In genomic region chr4:4984186-4984585, GRCh38 we compare ENCODE assay signal across 24 cellular contexts. TPM values are rescaled to one million over a fixed set of nuclear protein-coding genes. Genes with fewer than 3 reads are reported as not detected.
"Had no signal": no experiment of that assay in that cellular context is flagged by ENCODE, and none has a peak within 500 bp of the region (broad histone marks: within the 10 kb centered on the region; RNA-seq: fewer than 3 reads in every experiment).

No MANE protein-coding gene starts in this region.

- H3K4me1 ChIP-seq: breast epithelium, colonic mucosa, esophagus squamous epithelium, left ventricle myocardium inferior, upper lobe of right lung had no signal

- H3K27me3 Mint-ChIP-seq: activated naive CD8-positive, alpha-beta T cell treated with anti-CD3 and anti-CD28 coated beads for 36 hours; natural killer cell treated with Interleukin-12 subunit alpha and Interleukin-12 subunit beta and Interleukin-15 and Interleukin-18, amount 100 ng/mL, for 72 hours had no signal

- H3K27me3 ChIP-seq: breast epithelium, colonic mucosa, dorsolateral prefrontal cortex, esophagus squamous epithelium, ovary, upper lobe of right lung had no signal

- DNase-seq: activated CD4-positive, alpha-beta T cell treated with anti-CD3 and anti-CD28 coated beads for 1 hour; activated CD8-positive, alpha-beta memory T cell treated with anti-CD3 and anti-CD28 coated beads for 24 hours; activated CD8-positive, alpha-beta memory T cell treated with anti-CD3 and anti-CD28 coated beads, Interleukin-2, amount 50 U/mL, for 4 hours; activated naive CD4-positive, alpha-beta T cell; activated naive CD8-positive, alpha-beta T cell treated with anti-CD3 and anti-CD28 coated beads for 36 hours; activated T-cell treated with anti-CD3 and anti-CD28 coated beads, Interleukin-2, amount 50 U/mL, for 4 hours; colonic mucosa; dorsolateral prefrontal cortex; effector memory CD8-positive, alpha-beta T cell; esophagus squamous epithelium; kidney glomerular epithelial cell; left ventricle myocardium inferior; midbrain; ovary; right cardiac atrium; stimulated activated CD4-positive, alpha-beta T cell treated with anti-CD3 and anti-CD28 coated beads, Interleukin-4, amount 100 ng/mL, for 24 hours; stimulated activated naive CD8-positive, alpha-beta T cell treated with anti-CD3 and anti-CD28 coated beads, Interleukin-15, Interleukin-2, amounts not matched to agents 100 U/mL and 50 U/mL, for 24 hours; T-cell; upper lobe of right lung had no signal

- H3K27ac Mint-ChIP-seq: activated naive CD8-positive, alpha-beta T cell treated with anti-CD3 and anti-CD28 coated beads for 36 hours; activated T-helper 2 cell treated with anti-CD3 and anti-CD28 coated beads, Interferon-gamma antibody, Interleukin-2, Interleukin-4, amounts not matched to agents 10 μg/mL and 5 μg/mL and 100 μg/mL, durations not matched to agents 14 hours and 24 hours and 36 hours; effector memory CD8-positive, alpha-beta T cell; natural killer cell treated with Interleukin-12 subunit alpha and Interleukin-12 subunit beta and Interleukin-15 and Interleukin-18, amount 100 ng/mL, for 72 hours; T-cell; T-helper 2 cell treated with Interferon-gamma antibody and Interleukin-4, amounts not matched to agents 5 μg/mL and 100 μg/mL, for 36 hours had no signal

- H3K36me3 ChIP-seq: breast epithelium, colonic mucosa, esophagus squamous epithelium, left ventricle myocardium inferior, ovary, upper lobe of right lung had no signal

- H3K9me3 Mint-ChIP-seq: activated naive CD8-positive, alpha-beta T cell treated with anti-CD3 and anti-CD28 coated beads for 36 hours; activated T-cell treated with anti-CD3 and anti-CD28 coated beads, Interleukin-2, amount 50 U/mL, for 4 hours; activated T-helper 2 cell treated with anti-CD3 and anti-CD28 coated beads, Interferon-gamma antibody, Interleukin-2, Interleukin-4, amounts not matched to agents 10 μg/mL and 5 μg/mL and 100 μg/mL, durations not matched to agents 14 hours and 24 hours and 36 hours; effector memory CD8-positive, alpha-beta T cell; natural killer cell treated with Interleukin-12 subunit alpha and Interleukin-12 subunit beta and Interleukin-15 and Interleukin-18, amount 100 ng/mL, for 72 hours; T-cell; T-helper 2 cell treated with Interferon-gamma antibody and Interleukin-4, amounts not matched to agents 5 μg/mL and 100 μg/mL, for 36 hours had no signal

- H3K4me3 ChIP-seq: breast epithelium, colonic mucosa, dorsolateral prefrontal cortex, esophagus squamous epithelium, left ventricle myocardium inferior, ovary, upper lobe of right lung had no signal

- H3K9me3 ChIP-seq: breast epithelium, colonic mucosa, esophagus squamous epithelium, left ventricle myocardium inferior, ovary, upper lobe of right lung had no signal

- H3K36me3 Mint-ChIP-seq: activated naive CD8-positive, alpha-beta T cell treated with anti-CD3 and anti-CD28 coated beads for 36 hours; natural killer cell treated with Interleukin-12 subunit alpha and Interleukin-12 subunit beta and Interleukin-15 and Interleukin-18, amount 100 ng/mL, for 72 hours; T-cell had no signal

- H3K4me3 Mint-ChIP-seq: activated naive CD8-positive, alpha-beta T cell treated with anti-CD3 and anti-CD28 coated beads for 36 hours; activated T-cell treated with anti-CD3 and anti-CD28 coated beads, Interleukin-2, amount 50 U/mL, for 4 hours; effector memory CD8-positive, alpha-beta T cell; natural killer cell treated with Interleukin-12 subunit alpha and Interleukin-12 subunit beta and Interleukin-15 and Interleukin-18, amount 100 ng/mL, for 72 hours; T-cell; T-helper 2 cell treated with Interferon-gamma antibody and Interleukin-4, amounts not matched to agents 5 μg/mL and 100 μg/mL, for 36 hours had no signal

- H3K4me1 Mint-ChIP-seq: activated naive CD8-positive, alpha-beta T cell treated with anti-CD3 and anti-CD28 coated beads for 36 hours; T-cell had no signal

- ATAC-seq: activated T-cell treated with anti-CD3 and anti-CD28 coated beads, Interleukin-2, amount 50 U/mL, for 4 hours; effector memory CD8-positive, alpha-beta T cell; natural killer cell treated with Interleukin-12 subunit alpha and Interleukin-12 subunit beta and Interleukin-15 and Interleukin-18, amount 100 ng/mL, for 72 hours; right cardiac atrium; stimulated activated naive CD8-positive, alpha-beta T cell treated with anti-CD3 and anti-CD28 coated beads, Interleukin-15, Interleukin-2, amounts not matched to agents 100 U/mL and 50 U/mL, for 24 hours; T-cell; upper lobe of right lung had no signal

- H3K27ac ChIP-seq: breast epithelium, colonic mucosa, dorsolateral prefrontal cortex, esophagus squamous epithelium, left ventricle myocardium inferior, ovary, upper lobe of right lung, VCaP had no signal

RNA-seq across cellular contexts. Expression of gene CYTL1, which starts 35.1 kb away (rescaled TPM):
- total RNA-seq: activated naive CD8-positive, alpha-beta T cell treated with anti-CD3 and anti-CD28 coated beads for 36 hours; activated T-cell treated with anti-CD3 and anti-CD28 coated beads, Interleukin-2, amount 50 U/mL, for 4 hours; activated T-helper 2 cell treated with anti-CD3 and anti-CD28 coated beads, Interferon-gamma antibody, Interleukin-2, Interleukin-4, amounts not matched to agents 10 μg/mL and 5 μg/mL and 100 μg/mL, durations not matched to agents 14 hours and 24 hours and 36 hours; natural killer cell treated with Interleukin-12 subunit alpha and Interleukin-12 subunit beta and Interleukin-15 and Interleukin-18, amount 100 ng/mL, for 72 hours had no signal
